ENCODE assay signal across 19 cellular contexts in genomic region chr3:135081451-135082434, GRCh38.
DNase-seq lines count a peak whose midpoint lies in the region; ATAC-seq and TF ChIP-seq lines count a peak whose summit lies in the region.
"Had no signal": no experiment of that assay in that cellular context is flagged by ENCODE, and none has a peak within 500 bp of the region (broad histone marks: within the 10 kb centered on the region; RNA-seq: fewer than 3 reads in every experiment).

No MANE protein-coding gene starts in this region.

- 59% methylated on average over 7 of the region's 7 CpGs for WGBS in thyroid gland, 2 donors

- TF ChIP-seq CTCF in thyroid gland (IDR thresholded peaks at IDR 0.05) (no peak), MM.1S (IDR thresholded peaks at IDR 0.05; ENCODE audit: low read length) (no peak)

- peaks cover 31 to 55% of the 10 kb centered on the region in 2 donors for H3K4me1 ChIP-seq in thyroid gland
- no peaks in the 10 kb centered on the region for H3K4me1 ChIP-seq in MM.1S (ENCODE audit: low read length)
- H3K4me1 ChIP-seq: SJSA1 had no signal

- no peaks in the 10 kb centered on the region for H3F3A ChIP-seq in MM.1S (ENCODE audit: insufficient read depth, low read length)

- H3K27ac ChIP-seq in thyroid gland (peak overlapping the region in 1 of 3 donors; percentile 38), MM.1S (ENCODE audit: low read length) (no peak overlapping the region)
- H3K27ac ChIP-seq: SJSA1 had no signal

- H2AFZ ChIP-seq in MM.1S (ENCODE audit: low read length): no peak overlapping the region

- H3K9me3 ChIP-seq in thyroid gland (no peaks in the 10 kb centered on the region), MM.1S (replicated peaks; ENCODE audit: insufficient read depth, low read length) (no peaks in the 10 kb centered on the region)
- H3K9me3 ChIP-seq: SJSA1 had no signal

- intact Hi-C loops in left ventricle myocardium superior (cut with micrococcal nuclease): no loop called here
- intact Hi-C loops in cardiac septum (cut with DNase I): no loop called here
- intact Hi-C loops in thyroid gland (cut with DNase I): no loop called here

- H3K9me2 ChIP-seq in MM.1S (replicated peaks; ENCODE audit: insufficient read depth, low read length): no peaks in the 10 kb centered on the region

- H3K4me3 ChIP-seq in thyroid gland (replicated peaks in 1 of 3): no peak overlapping the region
- no peak overlapping the region for H3K4me3 ChIP-seq in MM.1S (ENCODE audit: low read length)
- H3K4me3 ChIP-seq: SJSA1 had no signal

- H3K4me2 ChIP-seq in MM.1S (ENCODE audit: low read depth, low read length): no peak overlapping the region

- TF ChIP-seq POLR2A in thyroid gland (IDR thresholded peaks at IDR 0.05): no peak

- H4K20me1 ChIP-seq in MM.1S (ENCODE audit: insufficient read depth, low read length): no peaks in the 10 kb centered on the region

- H3K27me3 ChIP-seq in thyroid gland: no peaks in the 10 kb centered on the region
- H3K27me3 ChIP-seq in MM.1S (replicated peaks; ENCODE audit: insufficient read depth, low read length): no peaks in the 10 kb centered on the region
- H3K27me3 ChIP-seq: SJSA1 had no signal

- H3K9ac ChIP-seq in MM.1S (ENCODE audit: low read length): no peak overlapping the region

- H3K36me3 ChIP-seq in thyroid gland (no peaks in the 10 kb centered on the region), MM.1S (replicated peaks; ENCODE audit: insufficient read depth, low read length) (no peaks in the 10 kb centered on the region)
- H3K36me3 ChIP-seq: SJSA1 had no signal

- no peaks in the 10 kb centered on the region for H3K79me2 ChIP-seq in MM.1S (ENCODE audit: low read length)

- ATAC-seq in left ventricle myocardium superior (peak; percentile 54), GM19467 (IDR thresholded peaks at IDR 0.05; ENCODE audit: unreplicated experiment) (no peak)
- ATAC-seq: Panc1 had no signal

- no peak for DNase-seq in left ventricle myocardium superior
- no peak for DNase-seq in cardiac septum (ENCODE audit: low spot score)
- peak; percentile 69 for DNase-seq in NCI-H1694 treated with DMSO at 0.1 percent for 48 hours (lab: John Stamatoyannopoulos, UW)
- DNase-seq in cerebellar nuclear complex (lab: John Stamatoyannopoulos, UW): peak; percentile 64 to 92
- DNase-seq in thyroid gland: peak; percentile 37 to 48
- no peak for DNase-seq in NCI-H526 treated with DMSO at 0.1 percent for 48 hours (lab: John Stamatoyannopoulos, UW)
- no peak for DNase-seq in MM.1S
- DNase-seq: 8988T, AML-193, EL, Karpas-422, NCI-H187 treated with DMSO at 0.1 percent for 48 hours, NCI-H2107, NCI-H2227 treated with DMSO at 0.1 percent for 48 hours, NCI-H510A, NCI-H774 had no signal

Comparison
In these comparisons a context has a peak if more than half of its experiments do, and no peak if none do; other contexts are left out.
1. DNase-seq: peak in NCI-H1694 treated with DMSO at 0.1 percent for 48 hours (single experiment), cerebellar nuclear complex (2 of 2) and thyroid gland (2 of 2); none in left ventricle myocardium superior (single experiment), cardiac septum (single experiment), NCI-H526 treated with DMSO at 0.1 percent for 48 hours (single experiment) and MM.1S (single experiment).